ENCODE assay signal across 9 cellular contexts in the genomic region with DNA sequence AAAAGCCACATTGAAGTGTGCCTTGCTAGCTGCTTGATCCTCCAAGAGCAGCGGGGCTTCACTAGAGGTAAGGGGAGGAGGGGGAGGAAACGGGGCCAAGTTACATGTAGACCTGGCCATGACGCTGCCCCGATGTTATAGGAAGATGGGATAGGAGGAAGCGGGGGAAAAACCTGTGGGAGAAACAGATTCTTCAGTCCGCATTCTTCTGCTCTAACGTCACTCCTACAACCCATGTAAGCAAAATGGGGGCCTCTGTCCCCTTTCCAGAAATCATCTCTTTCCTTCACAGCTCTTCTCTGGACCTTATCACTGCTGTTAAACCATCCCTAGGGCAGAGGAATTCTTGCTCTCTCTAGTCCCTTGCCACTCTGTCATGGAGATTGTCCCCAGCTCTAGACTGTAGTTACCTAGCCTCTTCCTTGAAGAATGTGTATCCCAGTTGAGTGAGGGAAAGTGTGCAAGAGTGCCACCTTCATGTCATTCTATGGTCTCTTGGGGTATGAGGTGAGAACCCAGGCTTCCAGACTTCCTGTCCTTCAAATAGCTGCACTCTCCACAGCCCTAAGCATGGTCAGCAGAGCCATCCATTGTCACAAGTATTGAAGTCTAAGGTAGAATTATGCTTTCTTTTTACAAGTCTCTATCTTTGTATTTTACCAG. TPM values are rescaled to one million over a fixed set of nuclear protein-coding genes. Genes with fewer than 3 reads are reported as not detected.
A peak's percentile ranks its signal among the peaks of the same experiment; 100 is the strongest.
DNase-seq lines count a peak whose midpoint lies in the region; ATAC-seq lines count a peak whose summit lies in the region.
"Had no signal": no experiment of that assay in that cellular context is flagged by ENCODE, and none has a peak within 500 bp of the region (broad histone marks: within the 10 kb centered on the region; RNA-seq: fewer than 3 reads in every experiment).

No MANE protein-coding gene starts in this region.

- no peak for ATAC-seq in CD4-positive, CD25-positive, alpha-beta regulatory T cell (ENCODE audit: low read depth in 2 of 2)
- no peak for ATAC-seq in natural killer cell treated with Interleukin-12 subunit alpha and Interleukin-12 subunit beta and Interleukin-15 and Interleukin-18, amount 100 ng/mL, for 72 hours
- ATAC-seq in GM18858 (IDR thresholded peaks at IDR 0.05; ENCODE audit: unreplicated experiment) = no peak

- in situ Hi-C loops in KBM-7 (cut with MboI; ENCODE audit: low pct_unique_long_range_greater_than_20kb, low sequenced_read_pairs) = no loop called here

- H3K4me1 Mint-ChIP-seq in CD4-positive, CD25-positive, alpha-beta regulatory T cell = peaks cover 13 to 55% (median 20%) of the 10 kb centered on the region in 4 donors
- H3K4me1 Mint-ChIP-seq in natural killer cell treated with Interleukin-12 subunit alpha and Interleukin-12 subunit beta and Interleukin-15 and Interleukin-18, amount 100 ng/mL, for 72 hours (ENCODE audit: low read depth in 2 of 2) = peaks cover 43 to 45% of the 10 kb centered on the region in 2 donors

- H3K4me3 ChIP-seq in CD4-positive, CD25-positive, alpha-beta regulatory T cell (ENCODE audit: low read depth, low read length) = no peak overlapping the region

- H3K36me3 ChIP-seq in CD4-positive, CD25-positive, alpha-beta regulatory T cell (ENCODE audit: control insufficient read depth, insufficient read depth, low read length) = peaks cover 39% of the 10 kb centered on the region
- peaks cover 50% of the 10 kb centered on the region for H3K36me3 ChIP-seq in KOPT-K1 (ENCODE audit: insufficient read depth, low read length)

- no peak overlapping the region for H3K27ac ChIP-seq in CD4-positive, CD25-positive, alpha-beta regulatory T cell (ENCODE audit: insufficient read depth, low read length, poor library complexity, severe bottlenecking)
- H3K27ac ChIP-seq in KOPT-K1 (ENCODE audit: low read depth, low read length, poor library complexity, severe bottlenecking) = peak overlapping the region; percentile 70
- H3K27ac ChIP-seq in cingulate gyrus (ENCODE audit: low read depth, low read length) = peak overlapping the region; percentile 90

- peak overlapping the region; percentile 36 to 76 (median 65) for H3K27ac Mint-ChIP-seq in CD4-positive, CD25-positive, alpha-beta regulatory T cell
- peak overlapping the region; percentile 77 to 87 for H3K27ac Mint-ChIP-seq in natural killer cell treated with Interleukin-12 subunit alpha and Interleukin-12 subunit beta and Interleukin-15 and Interleukin-18, amount 100 ng/mL, for 72 hours

- H3K4me3 Mint-ChIP-seq in CD4-positive, CD25-positive, alpha-beta regulatory T cell = no peak overlapping the region
- H3K4me3 Mint-ChIP-seq in natural killer cell treated with Interleukin-12 subunit alpha and Interleukin-12 subunit beta and Interleukin-15 and Interleukin-18, amount 100 ng/mL, for 72 hours = peak overlapping the region; percentile 34

- H3K9me3 Mint-ChIP-seq in CD4-positive, CD25-positive, alpha-beta regulatory T cell = no peaks in the 10 kb centered on the region
- no peaks in the 10 kb centered on the region for H3K9me3 Mint-ChIP-seq in natural killer cell treated with Interleukin-12 subunit alpha and Interleukin-12 subunit beta and Interleukin-15 and Interleukin-18, amount 100 ng/mL, for 72 hours

- no peaks in the 10 kb centered on the region for H3K27me3 ChIP-seq in CD4-positive, CD25-positive, alpha-beta regulatory T cell (ENCODE audit: control insufficient read depth, insufficient read depth, low read length)

- H3K27me3 Mint-ChIP-seq in CD4-positive, CD25-positive, alpha-beta regulatory T cell = no peaks in the 10 kb centered on the region
- H3K27me3 Mint-ChIP-seq in natural killer cell treated with Interleukin-12 subunit alpha and Interleukin-12 subunit beta and Interleukin-15 and Interleukin-18, amount 100 ng/mL, for 72 hours = no peaks in the 10 kb centered on the region

- peaks cover 5% of the 10 kb centered on the region for H3K4me1 ChIP-seq in CD4-positive, CD25-positive, alpha-beta regulatory T cell (ENCODE audit: control insufficient read depth, insufficient read depth, low read length, poor library complexity, severe bottlenecking)

- H3K9me3 ChIP-seq in CD4-positive, CD25-positive, alpha-beta regulatory T cell (ENCODE audit: control insufficient read depth in 2 of 2, low read length in 2 of 2) = no peaks in the 10 kb centered on the region
- H3K9me3 ChIP-seq in KOPT-K1 (ENCODE audit: insufficient read depth, low read length, poor library complexity, severe bottlenecking) = no peaks in the 10 kb centered on the region

- peaks cover 22% of the 10 kb centered on the region for H3K36me3 Mint-ChIP-seq in CD4-positive, CD25-positive, alpha-beta regulatory T cell
- peaks cover 13% of the 10 kb centered on the region for H3K36me3 Mint-ChIP-seq in natural killer cell treated with Interleukin-12 subunit alpha and Interleukin-12 subunit beta and Interleukin-15 and Interleukin-18, amount 100 ng/mL, for 72 hours

- no peak for DNase-seq in CD4-positive, CD25-positive, alpha-beta regulatory T cell
- no peak for DNase-seq in natural killer cell treated with Interleukin-12 subunit alpha and Interleukin-12 subunit beta and Interleukin-15 and Interleukin-18, amount 100 ng/mL, for 72 hours (ENCODE audit: low spot score)
- DNase-seq in iPS-NIHi11 (ENCODE audit: low spot score) = no peak
- DNase-seq in KBM-7 = no peak
- DNase-seq in stimulated activated CD4-positive, alpha-beta T cell treated with anti-CD3 and anti-CD28 coated beads, Interleukin-4, amount 100 ng/mL, for 1 hour = no peak
- DNase-seq: NCI-H1092 had no signal

RNA-seq across cellular contexts. Expression of a gene that starts 11.4 kb away (rescaled TPM):
- 61.0 TPM for total RNA-seq in CD4-positive, CD25-positive, alpha-beta regulatory T cell
- polyA plus RNA-seq in CD4-positive, CD25-positive, alpha-beta regulatory T cell = 10 to 100 TPM; 21.5 to 31.5 (median 27.5) TPM
- total RNA-seq in natural killer cell treated with Interleukin-12 subunit alpha and Interleukin-12 subunit beta and Interleukin-15 and Interleukin-18, amount 100 ng/mL, for 72 hours = 10 to 100 TPM; 40.9 to 65.2 TPM
